In the genomic region with DNA sequence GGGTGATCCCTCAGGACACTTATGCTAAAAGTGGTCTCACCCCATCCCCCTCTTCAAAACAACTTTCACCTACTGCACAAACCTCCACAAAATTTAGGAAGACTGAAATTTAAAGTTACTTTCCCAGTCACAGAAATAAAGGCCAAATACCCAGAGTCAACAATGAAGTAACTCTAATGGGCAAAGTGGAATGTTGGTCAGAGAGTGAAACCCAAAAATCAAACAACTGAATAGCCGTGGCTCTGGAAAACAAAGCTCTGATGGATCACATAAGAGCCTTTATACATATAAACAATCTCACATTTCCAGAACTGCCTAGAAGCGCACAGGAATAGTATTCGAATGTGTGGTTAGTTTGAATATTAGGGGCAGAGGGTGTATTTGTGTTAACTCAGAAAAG, we compare ENCODE assay signal across 1 cellular context.
TF ChIP-seq lines count a peak whose summit lies in the region.

No MANE protein-coding gene starts in this region.

TF ChIP-seq in IMR-90, 13 proteins besides CTCF, POLR2A, EP300 and RAD21:
- TF ChIP-seq SMC3 (IDR thresholded peaks at IDR 0.05; ENCODE audit: low read depth, low read length) (no peak), MAFK (IDR thresholded peaks at IDR 0.05; ENCODE audit: low read depth, low read length) (no peak), MAZ (IDR thresholded peaks at IDR 0.05; ENCODE audit: borderline replicate concordance, low read depth, low read length) (no peak), FOS (IDR thresholded peaks at IDR 0.05; ENCODE audit: low read depth, low read length) (no peak), CHD1 (IDR thresholded peaks at IDR 0.05; ENCODE audit: low read depth, low read length) (no peak), CEBPB (IDR thresholded peaks at IDR 0.05; ENCODE audit: low read depth, low read length) (no peak), NFE2L2 (IDR thresholded peaks at IDR 0.05; ENCODE audit: low read depth, low read length) (no peak), RFX5 (IDR thresholded peaks at IDR 0.05; ENCODE audit: low read depth, low read length) (no peak), RCOR1 (IDR thresholded peaks at IDR 0.05; ENCODE audit: insufficient replicate concordance, low read length) (no peak), MXI1 (IDR thresholded peaks at IDR 0.05; ENCODE audit: borderline replicate concordance, low read depth, low read length) (no peak), BHLHE40 (IDR thresholded peaks at IDR 0.05; ENCODE audit: low read depth, low read length) (no peak)
- TF ChIP-seq, protein P1, sequence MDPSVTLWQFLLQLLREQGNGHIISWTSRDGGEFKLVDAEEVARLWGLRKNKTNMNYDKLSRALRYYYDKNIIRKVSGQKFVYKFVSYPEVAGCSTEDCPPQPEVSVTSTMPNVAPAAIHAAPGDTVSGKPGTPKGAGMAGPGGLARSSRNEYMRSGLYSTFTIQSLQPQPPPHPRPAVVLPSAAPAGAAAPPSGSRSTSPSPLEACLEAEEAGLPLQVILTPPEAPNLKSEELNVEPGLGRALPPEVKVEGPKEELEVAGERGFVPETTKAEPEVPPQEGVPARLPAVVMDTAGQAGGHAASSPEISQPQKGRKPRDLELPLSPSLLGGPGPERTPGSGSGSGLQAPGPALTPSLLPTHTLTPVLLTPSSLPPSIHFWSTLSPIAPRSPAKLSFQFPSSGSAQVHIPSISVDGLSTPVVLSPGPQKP (IDR thresholded peaks at IDR 0.05; ENCODE audit: borderline replicate concordance, low read depth, low read length) = no peak
- TF ChIP-seq, protein P2, sequence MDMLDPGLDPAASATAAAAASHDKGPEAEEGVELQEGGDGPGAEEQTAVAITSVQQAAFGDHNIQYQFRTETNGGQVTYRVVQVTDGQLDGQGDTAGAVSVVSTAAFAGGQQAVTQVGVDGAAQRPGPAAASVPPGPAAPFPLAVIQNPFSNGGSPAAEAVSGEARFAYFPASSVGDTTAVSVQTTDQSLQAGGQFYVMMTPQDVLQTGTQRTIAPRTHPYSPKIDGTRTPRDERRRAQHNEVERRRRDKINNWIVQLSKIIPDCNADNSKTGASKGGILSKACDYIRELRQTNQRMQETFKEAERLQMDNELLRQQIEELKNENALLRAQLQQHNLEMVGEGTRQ (IDR thresholded peaks at IDR 0.05; ENCODE audit: low read depth, low read length) = no peak
